ENCODE assay signal across 22 cellular contexts in the genomic region with DNA sequence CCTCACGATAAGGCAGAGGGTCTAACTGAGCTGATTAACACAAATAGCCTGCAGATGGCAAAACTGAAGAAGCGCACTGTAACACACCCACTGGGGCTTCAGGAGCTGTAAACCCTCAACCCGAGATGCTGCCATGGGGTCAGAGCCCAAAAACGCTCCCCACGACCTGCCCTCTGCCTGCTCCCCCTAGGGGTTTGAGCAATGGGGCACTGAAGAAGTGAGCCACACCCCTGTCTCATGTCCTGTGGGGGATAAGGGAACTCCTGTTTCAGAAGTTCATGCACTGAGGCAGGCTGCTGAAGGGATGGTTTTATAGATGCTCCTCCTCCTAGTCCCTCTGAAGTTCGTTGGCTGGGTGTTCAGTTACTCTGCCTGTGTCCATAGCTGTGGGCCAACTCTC.
"Had no signal": no experiment of that assay in that cellular context is flagged by ENCODE, and none has a peak within 500 bp of the region (broad histone marks: within the 10 kb centered on the region; RNA-seq: fewer than 3 reads in every experiment).

No MANE protein-coding gene starts in this region.

- H3K36me3 Mint-ChIP-seq: immature natural killer cell, memory B cell had no signal

- H3K36me3 ChIP-seq: gastroesophageal sphincter, heart left ventricle, left lung, lower lobe of right lung had no signal

- H3K4me3 ChIP-seq: coronary artery, dorsolateral prefrontal cortex, gastroesophageal sphincter, heart left ventricle, hepatocyte, left lung, lower lobe of right lung had no signal

- H3K27me3 Mint-ChIP-seq: effector memory CD8-positive, alpha-beta T cell; memory B cell had no signal

- H3K27me3 ChIP-seq: dorsolateral prefrontal cortex, foreskin keratinocyte, gastroesophageal sphincter, heart left ventricle, hepatocyte, left lung had no signal

- H3K4me1 ChIP-seq: foreskin keratinocyte, gastroesophageal sphincter, heart left ventricle, left lung had no signal

- ATAC-seq: effector memory CD8-positive, alpha-beta T cell; esophagus mucosa; foreskin keratinocyte; gastroesophageal sphincter; heart left ventricle; left cardiac atrium; left lung; left ventricle myocardium superior; lower lobe of right lung had no signal

- H3K4me1 Mint-ChIP-seq: immature natural killer cell, memory B cell had no signal

- H3K27ac Mint-ChIP-seq: effector memory CD8-positive, alpha-beta T cell; endodermal cell; immature natural killer cell; memory B cell had no signal

- H3K27ac ChIP-seq: coronary artery, dorsolateral prefrontal cortex, epithelial cell of prostate, foreskin keratinocyte, gastroesophageal sphincter, heart left ventricle, hepatocyte, left lung, lower lobe of right lung had no signal

- DNase-seq: dermis blood vessel endothelial cell; dorsolateral prefrontal cortex; effector CD8-positive, alpha-beta T cell; effector memory CD8-positive, alpha-beta T cell; endodermal cell; erythroblast; foreskin keratinocyte; heart left ventricle; immature natural killer cell; left cardiac atrium; left lung; left ventricle myocardium superior; lower lobe of right lung; mammary epithelial cell; mesendoderm; midbrain had no signal

- H3K4me3 Mint-ChIP-seq: effector memory CD8-positive, alpha-beta T cell; endodermal cell; immature natural killer cell; memory B cell had no signal

- H3K9me3 ChIP-seq: lower lobe of right lung had no signal
